ENCODE assay signal across 12 cellular contexts in genomic region chr2:71064110-71064611, GRCh38. TPM values are rescaled to one million over a fixed set of nuclear protein-coding genes. Genes with fewer than 3 reads are reported as not detected.
DNase-seq lines count a peak whose midpoint lies in the region; ATAC-seq and FAIRE-seq lines count a peak whose summit lies in the region.
"Had no signal": no experiment of that assay in that cellular context is flagged by ENCODE, and none has a peak within 500 bp of the region (broad histone marks: within the 10 kb centered on the region; RNA-seq: fewer than 3 reads in every experiment).

No MANE protein-coding gene starts in this region.

- H3K4me3 ChIP-seq in GM08714 (ENCODE audit: low read length) = peak overlapping the region; percentile 3; the same call in 1 of the 2 replicates
- no peak overlapping the region for H3K4me3 ChIP-seq in small intestine (ENCODE audit: low read depth in 1 of 2, low read length in 2 of 2)

- no peaks in the 10 kb centered on the region for H3K9me3 ChIP-seq in small intestine (ENCODE audit: control insufficient read depth, low read depth)

- no peaks in the 10 kb centered on the region for H3K36me3 ChIP-seq in small intestine (ENCODE audit: control insufficient read depth in 2 of 2, insufficient read depth in 2 of 2, low read length in 2 of 2)

- 55 to 66% (median 61%) methylated on average over 9 of the region's 9 CpGs for WGBS in small intestine, 3 donors

- no peak for FAIRE-seq in small intestine (lab: Jason Lieb, UNC)
- FAIRE-seq: endothelial cell of umbilical vein had no signal

- H3K4me1 ChIP-seq in small intestine (ENCODE audit: control insufficient read depth in 2 of 2, insufficient read depth in 1 of 2, low read depth in 1 of 2, low read length in 1 of 2) = peaks cover 0 to under 1% of the 10 kb centered on the region in 2 donors

- H3K27me3 ChIP-seq in small intestine (ENCODE audit: control insufficient read depth in 2 of 2, insufficient read depth in 2 of 2, low read length in 2 of 2) = no peaks in the 10 kb centered on the region

- DNase-seq in NAMALWA (ENCODE audit: low spot score) (peak; percentile 13), small intestine (no peak), DMS114 treated with DMSO at 0.1 percent for 48 hours (lab: John Stamatoyannopoulos, UW; ENCODE audit: unreplicated experiment) (no peak), cerebellar cortex (ENCODE audit: low spot score) (no peak), T-helper 1 cell (no peak)
- DNase-seq: activated T-cell treated with anti-CD3 and anti-CD28 coated beads, Interleukin-2, amount 50 U/mL, for 4 hours; NCI-H2171 treated with DMSO at 0.1 percent for 48 hours had no signal

- ATAC-seq in esophagus mucosa = peak; percentile 52
- ATAC-seq in GM18861 (IDR thresholded peaks at IDR 0.05; ENCODE audit: unreplicated experiment) = no peak
- ATAC-seq: activated T-cell treated with anti-CD3 and anti-CD28 coated beads, Interleukin-2, amount 50 U/mL, for 4 hours; Right ventricle myocardium inferior had no signal

- H3K27ac ChIP-seq in small intestine (ENCODE audit: low read depth in 1 of 2, low read length in 1 of 2) = peak overlapping the region; percentile 18 to 86

RNA-seq across cellular contexts. Expression of gene NAGK, which starts 4.3 kb away (rescaled TPM):
- 200 TPM for total RNA-seq in esophagus mucosa
- 10 to 100 TPM; 54.8 to 81.0 (median 78.6) TPM for polyA plus RNA-seq in small intestine
